In genomic region chr6:25370175-25371036, GRCh38 we compare ENCODE assay signal across 12 cellular contexts.
DNase-seq lines count a peak whose midpoint lies in the region; TF ChIP-seq lines count a peak whose summit lies in the region.
"Had no signal": no experiment of that assay in that cellular context is flagged by ENCODE, and none has a peak within 500 bp of the region (broad histone marks: within the 10 kb centered on the region; RNA-seq: fewer than 3 reads in every experiment).

No MANE protein-coding gene starts in this region.

- no TSS peak for BruUV-seq in mammary epithelial cell (replicated peaks; lab: Mats Ljungman, UMichigan)

- no peaks in the 10 kb centered on the region for H3K36me3 ChIP-seq in mammary epithelial cell (ENCODE audit: insufficient read depth, low read length)
- H3K36me3 ChIP-seq in subcutaneous abdominal adipose tissue (ENCODE audit: control insufficient read depth in 5 of 5, insufficient read depth in 5 of 5, low read length in 5 of 5) = no peaks in the 10 kb centered on the region

- H3K27ac Mint-ChIP-seq in activated naive CD4-positive, alpha-beta T cell treated with anti-CD3 and anti-CD28 coated beads for 36 hours = peak overlapping the region; percentile 74
- H3K27ac Mint-ChIP-seq: CD14-positive monocyte had no signal

- H3K4me3 Mint-ChIP-seq in activated naive CD4-positive, alpha-beta T cell treated with anti-CD3 and anti-CD28 coated beads for 36 hours = peak overlapping the region; percentile 51
- H3K4me3 Mint-ChIP-seq: CD14-positive monocyte had no signal

- H2AFZ ChIP-seq in mammary epithelial cell (ENCODE audit: low read depth, low read length) = no peak overlapping the region

- peaks cover 3% of the 10 kb centered on the region for H3K36me3 Mint-ChIP-seq in activated naive CD4-positive, alpha-beta T cell treated with anti-CD3 and anti-CD28 coated beads for 36 hours (ENCODE audit: low read depth)

- no peaks in the 10 kb centered on the region for H3K9me3 ChIP-seq in mammary epithelial cell (replicated peaks; ENCODE audit: insufficient read depth, low read length)
- H3K9me3 ChIP-seq in subcutaneous abdominal adipose tissue (ENCODE audit: control insufficient read depth in 5 of 5, low read length in 5 of 5) = peaks cover 0 to 3% (median 0%) of the 10 kb centered on the region in 5 donors

- H3K27me3 Mint-ChIP-seq in activated naive CD4-positive, alpha-beta T cell treated with anti-CD3 and anti-CD28 coated beads for 36 hours (ENCODE audit: low read depth) = no peaks in the 10 kb centered on the region

- peaks cover 75% of the 10 kb centered on the region for H3K4me1 Mint-ChIP-seq in activated naive CD4-positive, alpha-beta T cell treated with anti-CD3 and anti-CD28 coated beads for 36 hours (ENCODE audit: low read depth)

- TF ChIP-seq CTCF in mammary epithelial cell (conservative IDR thresholded peaks at IDR 0.05 in 1 of 2, IDR thresholded peaks at IDR 0.05 in 1 of 2; ENCODE audit: extremely low read depth in 1 of 2, insufficient read depth in 1 of 2, low read depth in 1 of 2, low read length in 2 of 2) = no peak

- H3K27ac ChIP-seq in mammary epithelial cell (ENCODE audit: insufficient read depth, low read depth, low read length) (no peak overlapping the region), subcutaneous abdominal adipose tissue (ENCODE audit: low read depth, low read length) (peak overlapping the region; percentile 63)

- no peak overlapping the region for H3K4me3 ChIP-seq in mammary epithelial cell (replicated peaks in 1 of 3; ENCODE audit: insufficient read depth in 1 of 3, low read depth in 2 of 3, low read length in 3 of 3)
- no peak overlapping the region for H3K4me3 ChIP-seq in subcutaneous abdominal adipose tissue (ENCODE audit: low read depth in 1 of 5, low read length in 5 of 5)

- intact Hi-C loops in activated naive CD4-positive, alpha-beta T cell treated with anti-CD3 and anti-CD28 coated beads for 36 hours (cut with micrococcal nuclease) = loop anchor here (1.0 kb wide), 2 partner anchors 35 to 92 kb away; no protein-coding TSS in a partner anchor
- intact Hi-C loops in mammary epithelial cell (cut with micrococcal nuclease) = no loop called here

- H3K4me1 ChIP-seq in mammary epithelial cell (ENCODE audit: insufficient read depth, low read length) (peaks cover 27% of the 10 kb centered on the region), subcutaneous abdominal adipose tissue (ENCODE audit: control insufficient read depth in 5 of 5, insufficient read depth in 5 of 5, low read length in 5 of 5) (peaks cover 8 to 37% (median 23%) of the 10 kb centered on the region in 5 donors)

- H4K20me1 ChIP-seq in mammary epithelial cell (ENCODE audit: insufficient read depth, low read length) = no peaks in the 10 kb centered on the region

- peak overlapping the region; percentile 60 for H3K4me2 ChIP-seq in mammary epithelial cell (ENCODE audit: insufficient read depth, low read depth, low read length)

- in situ Hi-C loops in mammary epithelial cell (cut with MboI; ENCODE audit: low sequenced_read_pairs in 2 of 2) = no loop called here

- dilution Hi-C loops in mammary epithelial cell (cut with HindIII; ENCODE audit: low sequenced_read_pairs) = no loop called here

- peaks cover 98% of the 10 kb centered on the region for H3K79me2 ChIP-seq in mammary epithelial cell (ENCODE audit: insufficient read depth, low read length)

- CTCF ChIA-PET in activated naive CD4-positive, alpha-beta T cell treated with anti-CD3 and anti-CD28 coated beads for 36 hours (lab: Charles Lee) = interaction anchor here (0.6 to 3.0 kb wide), 11 partner anchors 9 to 120 kb away, joined by 3 to 18 read pairs (median 3); partner anchors contain the start of gene CARMIL1
- CTCF ChIA-PET in mammary epithelial cell (lab: Charles Lee; ENCODE audit: low non-redundant PET) = no interaction called here

- H3K9ac ChIP-seq in mammary epithelial cell (ENCODE audit: insufficient read depth, low read length) = no peak overlapping the region
- no peak overlapping the region for H3K9ac ChIP-seq in subcutaneous abdominal adipose tissue (ENCODE audit: low read length in 5 of 5)

- DNase-seq in activated naive CD4-positive, alpha-beta T cell treated with anti-CD3 and anti-CD28 coated beads for 36 hours = peak; percentile 36
- no peak for DNase-seq in activated naive CD4-positive, alpha-beta T cell treated with Interleukin-2 at 50 U/mL for 16 hours
- DNase-seq in NCI-H69 (lab: John Stamatoyannopoulos, UW) (peak; percentile 100), mammary epithelial cell (no peak), NCI-H1436 (lab: John Stamatoyannopoulos, UW) (no peak), C1 segment of cervical spinal cord (lab: John Stamatoyannopoulos, UW) (no peak), SIG-M5 treated with dmso at 0.1 percent for 504 hours (lab: John Stamatoyannopoulos, UW; ENCODE audit: unreplicated experiment) (no peak)
- DNase-seq: activated gamma-delta T cell treated with Interleukin-2 at 50 U/mL for 16 hours, GOT3, immature natural killer cell had no signal

- H3K9me3 Mint-ChIP-seq in activated naive CD4-positive, alpha-beta T cell treated with anti-CD3 and anti-CD28 coated beads for 36 hours = peaks cover 4% of the 10 kb centered on the region

- no peaks in the 10 kb centered on the region for H3K27me3 ChIP-seq in mammary epithelial cell (ENCODE audit: insufficient read depth, low read length)
- H3K27me3 ChIP-seq in subcutaneous abdominal adipose tissue (ENCODE audit: control insufficient read depth in 5 of 5, insufficient read depth in 4 of 5, low read length in 5 of 5) = no peaks in the 10 kb centered on the region

- 80% methylated on average over 10 of the region's 10 CpGs for WGBS in mammary epithelial cell (ENCODE audit: low coverage, missing lambda C conversion rate)

Comparison
In these comparisons a context has a peak if more than half of its experiments do, and no peak if none do; other contexts are left out.
1. DNase-seq: peak in activated naive CD4-positive, alpha-beta T cell treated with anti-CD3 and anti-CD28 coated beads for 36 hours (single experiment) and NCI-H69 (single experiment); none in activated naive CD4-positive, alpha-beta T cell treated with Interleukin-2 at 50 U/mL for 16 hours (single experiment), mammary epithelial cell (single experiment), NCI-H1436 (single experiment), C1 segment of cervical spinal cord (0 of 14) and SIG-M5 treated with dmso at 0.1 percent for 504 hours (single experiment).